25 cellular contexts compared by ENCODE assay signal in genomic region chr2:3498783-3499394, GRCh38.
"Had no signal": no experiment of that assay in that cellular context is flagged by ENCODE, and none has a peak within 500 bp of the region (broad histone marks: within the 10 kb centered on the region; RNA-seq: fewer than 3 reads in every experiment).

No MANE protein-coding gene starts in this region.

- H3K4me3 Mint-ChIP-seq: activated CD4-positive, alpha-beta T cell treated with anti-CD3 and anti-CD28 coated beads for 36 hours; activated naive CD4-positive, alpha-beta T cell treated with anti-CD3 and anti-CD28 coated beads, Interleukin-2, amount 50 U/mL, for 24 hours; activated naive CD8-positive, alpha-beta T cell treated with anti-CD3 and anti-CD28 coated beads, Interleukin-2, amount 50 U/mL, for 24 hours; activated T-helper 1 cell treated with anti-CD3 and anti-CD28 coated beads, Interleukin-12 subunit alpha, Interleukin-12 subunit beta, Interleukin-2, Interleukin-4 antibody, amounts not matched to agents 30 ng/mL and 10 ng/mL and 1 ng/mL, durations not matched to agents 14 hours and 24 hours and 36 hours; dendritic cell treated with granulocyte-macrophage colony-stimulating factor and Interleukin-4, amounts not matched to agents 40 ng/mL and 50 ng/mL, for 4 days; mesothelial cell of epicardium; T-cell; T-helper 2 cell treated with Interferon-gamma antibody and Interleukin-4, amounts not matched to agents 5 μg/mL and 100 μg/mL, for 36 hours had no signal

- ATAC-seq: activated CD4-positive, alpha-beta T cell treated with anti-CD3 and anti-CD28 coated beads for 36 hours; activated naive CD8-positive, alpha-beta T cell treated with anti-CD3 and anti-CD28 coated beads, Interleukin-2, amount 50 U/mL, for 24 hours; left cardiac atrium; T-cell had no signal

- H3K27ac Mint-ChIP-seq: activated CD4-positive, alpha-beta T cell treated with anti-CD3 and anti-CD28 coated beads for 36 hours; activated naive CD4-positive, alpha-beta T cell treated with anti-CD3 and anti-CD28 coated beads, Interleukin-2, amount 50 U/mL, for 24 hours; activated naive CD8-positive, alpha-beta T cell treated with anti-CD3 and anti-CD28 coated beads, Interleukin-2, amount 50 U/mL, for 24 hours; activated T-helper 1 cell treated with anti-CD3 and anti-CD28 coated beads, Interleukin-12 subunit alpha, Interleukin-12 subunit beta, Interleukin-2, Interleukin-4 antibody, amounts not matched to agents 30 ng/mL and 10 ng/mL and 1 ng/mL, durations not matched to agents 14 hours and 24 hours and 36 hours; dendritic cell treated with granulocyte-macrophage colony-stimulating factor and Interleukin-4, amounts not matched to agents 40 ng/mL and 50 ng/mL, for 4 days; mesothelial cell of epicardium; naive B cell; T-cell; T-helper 2 cell treated with Interferon-gamma antibody and Interleukin-4, amounts not matched to agents 5 μg/mL and 100 μg/mL, for 36 hours had no signal

- DNase-seq: activated CD4-positive, alpha-beta T cell treated with anti-CD3 and anti-CD28 coated beads for 36 hours; activated CD4-positive, alpha-beta T cell treated with anti-CD3 and anti-CD28 coated beads, Interleukin-2, amount 50 U/mL, for 4 hours; activated CD4-positive, CD25-positive, alpha-beta regulatory T cell; activated naive CD8-positive, alpha-beta T cell treated with anti-CD3 and anti-CD28 coated beads, Interleukin-2, amount 50 U/mL, for 24 hours; activated T-cell treated with anti-CD3 and anti-CD28 coated beads, Interleukin-2, amount 50 U/mL, for 1 hour; amygdala; central memory CD4-positive, alpha-beta T cell; effector CD8-positive, alpha-beta T cell; esophagus squamous epithelium; foreskin melanocyte; left cardiac atrium; naive B cell; stimulated activated CD4-positive, alpha-beta T cell treated with anti-CD3 and anti-CD28 coated beads, Interleukin-15, amount 100 ng/mL, for 24 hours; stimulated activated CD4-positive, alpha-beta T cell treated with anti-CD3 and anti-CD28 coated beads, Interleukin-2, amount 100 ng/mL, for 24 hours; stimulated activated naive CD4-positive, alpha-beta T cell; T-cell had no signal

- H3K9me3 ChIP-seq: esophagus squamous epithelium, pancreas, prostate gland, suprapubic skin, tibial nerve had no signal

- H3K4me1 Mint-ChIP-seq: activated CD4-positive, alpha-beta T cell treated with anti-CD3 and anti-CD28 coated beads for 36 hours; activated naive CD4-positive, alpha-beta T cell treated with anti-CD3 and anti-CD28 coated beads, Interleukin-2, amount 50 U/mL, for 24 hours; naive B cell had no signal

- H3K27me3 Mint-ChIP-seq: activated CD4-positive, alpha-beta T cell treated with anti-CD3 and anti-CD28 coated beads for 36 hours; activated naive CD4-positive, alpha-beta T cell treated with anti-CD3 and anti-CD28 coated beads, Interleukin-2, amount 50 U/mL, for 24 hours; activated naive CD8-positive, alpha-beta T cell treated with anti-CD3 and anti-CD28 coated beads, Interleukin-2, amount 50 U/mL, for 24 hours; dendritic cell treated with granulocyte-macrophage colony-stimulating factor and Interleukin-4, amounts not matched to agents 40 ng/mL and 50 ng/mL, for 4 days; naive B cell; T-cell had no signal
